13 cellular contexts compared by ENCODE assay signal in the genomic region with DNA sequence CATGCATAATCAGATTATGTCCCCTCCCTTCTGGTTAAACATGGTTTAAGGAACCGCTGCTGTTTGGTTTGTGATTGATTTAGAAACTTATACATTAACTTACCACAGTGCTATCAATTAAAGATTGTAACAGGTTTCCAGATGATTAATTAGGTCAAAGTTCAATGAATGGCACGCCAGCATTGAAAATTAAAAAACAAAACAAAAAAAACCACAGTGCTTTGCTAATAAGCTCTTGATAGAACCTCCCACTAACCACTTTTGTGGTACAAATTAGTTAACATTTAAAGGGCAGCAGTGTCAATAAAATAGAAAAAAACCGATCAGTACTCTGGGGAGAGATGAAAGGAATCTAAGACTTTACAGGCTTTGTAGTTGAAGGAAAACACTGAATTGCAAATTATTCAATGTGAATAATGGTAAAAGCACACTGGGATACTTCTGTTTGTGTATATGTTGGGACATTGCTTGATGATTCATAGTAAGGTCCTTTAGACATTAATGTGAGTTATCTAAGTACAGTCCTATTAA. TPM values are rescaled to one million over a fixed set of nuclear protein-coding genes. Genes with fewer than 3 reads are reported as not detected.
A peak's percentile ranks its signal among the peaks of the same experiment; 100 is the strongest.
DNase-seq lines count a peak whose midpoint lies in the region; ATAC-seq and TF ChIP-seq lines count a peak whose summit lies in the region.
"Had no signal": no experiment of that assay in that cellular context is flagged by ENCODE, and none has a peak within 500 bp of the region (broad histone marks: within the 10 kb centered on the region; RNA-seq: fewer than 3 reads in every experiment).

No MANE protein-coding gene starts in this region.

- DNase-seq in AG08396 (ENCODE audit: low spot score) (peak; percentile 14), WTC11 (ENCODE audit: low spot score) (no peak), upper lobe of right lung (no peak), uterus (no peak), NCI-H748 (lab: John Stamatoyannopoulos, UW; ENCODE audit: unreplicated experiment) (no peak)
- DNase-seq in effector memory CD8-positive, alpha-beta T cell: no peak
- DNase-seq: effector CD4-positive, alpha-beta T cell; kidney; NCI-H774 had no signal

- no peak overlapping the region for H3K27ac ChIP-seq in upper lobe of right lung
- H3K27ac ChIP-seq in uterus: no peak overlapping the region
- H3K27ac ChIP-seq: BLaER1 treated with 17β-estradiol and CSF1 and Interleukin-3, amounts not matched to agents 10 nM and 100 nM had no signal

- TF ChIP-seq CTCF in WTC11 (IDR thresholded peaks at IDR 0.05): no peak
- no peak for TF ChIP-seq CTCF in upper lobe of right lung (IDR thresholded peaks at IDR 0.05)
- TF ChIP-seq CTCF in uterus (IDR thresholded peaks at IDR 0.05): no peak

- H3K9me3 Mint-ChIP-seq in effector memory CD8-positive, alpha-beta T cell: no peaks in the 10 kb centered on the region
- H3K9me3 Mint-ChIP-seq in WTC11: no peaks in the 10 kb centered on the region
- H3K9me3 Mint-ChIP-seq: T-helper 2 cell treated with Interferon-gamma antibody and Interleukin-4, amounts not matched to agents 5 μg/mL and 100 μg/mL, for 36 hours had no signal

- H3K27me3 ChIP-seq in upper lobe of right lung (no peaks in the 10 kb centered on the region), uterus (no peaks in the 10 kb centered on the region)
- H3K27me3 ChIP-seq: BLaER1 treated with 17β-estradiol and CSF1 and Interleukin-3, amounts not matched to agents 10 nM and 100 nM had no signal

- no peaks in the 10 kb centered on the region for H3K9me3 ChIP-seq in upper lobe of right lung
- H3K9me3 ChIP-seq in uterus: no peaks in the 10 kb centered on the region
- H3K9me3 ChIP-seq: BLaER1 treated with 17β-estradiol and CSF1 and Interleukin-3, amounts not matched to agents 10 nM and 100 nM had no signal

- ATAC-seq in GM19025 (IDR thresholded peaks at IDR 0.05; ENCODE audit: low read depth, unreplicated experiment) (peak; percentile 55), HG03378 (IDR thresholded peaks at IDR 0.05; ENCODE audit: unreplicated experiment) (peak; percentile 47), WTC11 (no peak), upper lobe of right lung (no peak)
- ATAC-seq in effector memory CD8-positive, alpha-beta T cell (replicated peaks): peak; percentile 51

- H3K27ac Mint-ChIP-seq in effector memory CD8-positive, alpha-beta T cell: no peak overlapping the region
- H3K27ac Mint-ChIP-seq in WTC11: no peak overlapping the region
- H3K27ac Mint-ChIP-seq: T-helper 2 cell treated with Interferon-gamma antibody and Interleukin-4, amounts not matched to agents 5 μg/mL and 100 μg/mL, for 36 hours had no signal

- H3K27me3 Mint-ChIP-seq in effector memory CD8-positive, alpha-beta T cell: no peaks in the 10 kb centered on the region
- H3K27me3 Mint-ChIP-seq in WTC11 (ENCODE audit: low read depth): no peaks in the 10 kb centered on the region

- H3K36me3 ChIP-seq in upper lobe of right lung (peaks cover 46% of the 10 kb centered on the region), uterus (no peaks in the 10 kb centered on the region)

- no peak overlapping the region for H3K4me3 ChIP-seq in upper lobe of right lung
- H3K4me3 ChIP-seq in uterus: no peak overlapping the region
- H3K4me3 ChIP-seq: BLaER1 treated with 17β-estradiol and CSF1 and Interleukin-3, amounts not matched to agents 10 nM and 100 nM had no signal

- intact Hi-C loops in upper lobe of right lung (cut with DNase I) (no loop called here), uterus (cut with DNase I; ENCODE audit: low total_unique reads) (no loop called here)

- POLR2A ChIA-PET in WTC11 (lab: Charles Lee): no interaction called here

- H3K4me1 ChIP-seq in upper lobe of right lung (no peaks in the 10 kb centered on the region), uterus (no peaks in the 10 kb centered on the region)

- H3K4me1 Mint-ChIP-seq in effector memory CD8-positive, alpha-beta T cell (ENCODE audit: low read depth in 2 of 2): peaks cover 0 to 5% of the 10 kb centered on the region in 2 donors
- H3K4me1 Mint-ChIP-seq in WTC11: peaks cover 6% of the 10 kb centered on the region

- H3K4me3 Mint-ChIP-seq in effector memory CD8-positive, alpha-beta T cell: no peak overlapping the region
- H3K4me3 Mint-ChIP-seq in WTC11: no peak overlapping the region
- H3K4me3 Mint-ChIP-seq: T-helper 2 cell treated with Interferon-gamma antibody and Interleukin-4, amounts not matched to agents 5 μg/mL and 100 μg/mL, for 36 hours had no signal

- CTCF ChIA-PET in WTC11 (lab: Charles Lee): interaction anchor here (1.5 kb wide), 1 partner anchor 29 kb away, joined by 4 read pairs; no protein-coding TSS in a partner anchor

- peaks cover 11% of the 10 kb centered on the region for H3K36me3 Mint-ChIP-seq in effector memory CD8-positive, alpha-beta T cell (ENCODE audit: insufficient read depth)
- H3K36me3 Mint-ChIP-seq in WTC11: peaks cover 26% of the 10 kb centered on the region

- no peak for TF ChIP-seq POLR2A in uterus (IDR thresholded peaks at IDR 0.05)

TF ChIP-seq in WTC11, 78 proteins besides CTCF, POLR2A, EP300 and RAD21 (continues in another document):
- TF ChIP-seq GTF2I (CRISPR knock-in tag; conservative IDR thresholded peaks at IDR 0.05) (no peak), FOXJ3 (CRISPR knock-in tag; IDR thresholded peaks at IDR 0.05; ENCODE audit: borderline replicate concordance) (no peak), SMAD4 (CRISPR knock-in tag; IDR thresholded peaks at IDR 0.05) (no peak), PREB (CRISPR knock-in tag; IDR thresholded peaks at IDR 0.05; ENCODE audit: borderline replicate concordance) (no peak), NFE2L1 (CRISPR knock-in tag; IDR thresholded peaks at IDR 0.05) (no peak), IRF1 (CRISPR knock-in tag; IDR thresholded peaks at IDR 0.05) (no peak), CREB1 (CRISPR knock-in tag; IDR thresholded peaks at IDR 0.05) (no peak), PRDM15 (CRISPR knock-in tag; IDR thresholded peaks at IDR 0.05) (no peak), ATF1 (CRISPR knock-in tag; IDR thresholded peaks at IDR 0.05) (no peak), ZBTB21 (CRISPR knock-in tag; IDR thresholded peaks at IDR 0.05; ENCODE audit: borderline replicate concordance) (no peak), ZNF425 (CRISPR knock-in tag; conservative IDR thresholded peaks at IDR 0.05) (no peak)

RNA-seq across cellular contexts. Expression of gene C3orf38, which starts 7.6 kb away (rescaled TPM):
- total RNA-seq in WTC11 (2021) (22.5 to 24.1 TPM (median 23.9 TPM) in 3 replicates), upper lobe of right lung (18.1 TPM), uterus (10 to 100 TPM in 3 of 4 donors, 1 to 10 TPM in 1; 6.9 to 60.2 (median 19.0) TPM)

Comparison
In these comparisons a context has a peak if more than half of its experiments do, and no peak if none do; other contexts are left out.
1. ATAC-seq: peak in GM19025 (single experiment), HG03378 (single experiment) and effector memory CD8-positive, alpha-beta T cell (single experiment); none in WTC11 (single experiment) and upper lobe of right lung (single experiment).